Comparison of ENCODE assay signal across 1 cellular context in genomic region chr17:67687541-67687940, GRCh38.
TF ChIP-seq lines count a peak whose summit lies in the region.

No MANE protein-coding gene starts in this region.

TF ChIP-seq in WTC11, 78 proteins besides CTCF, POLR2A, EP300 and RAD21 (continued from another document):
- TF ChIP-seq ZBTB43 (CRISPR knock-in tag; IDR thresholded peaks at IDR 0.05) (no peak), ZNF425 (CRISPR knock-in tag; conservative IDR thresholded peaks at IDR 0.05) (no peak)
